Comparison of ENCODE assay signal across 9 cellular contexts in genomic region chr10:80493482-80494021, GRCh38. TPM values are rescaled to one million over a fixed set of nuclear protein-coding genes. Genes with fewer than 3 reads are reported as not detected.
DNase-seq lines count a peak whose midpoint lies in the region; ATAC-seq and TF ChIP-seq lines count a peak whose summit lies in the region.
"Had no signal": no experiment of that assay in that cellular context is flagged by ENCODE, and none has a peak within 500 bp of the region (broad histone marks: within the 10 kb centered on the region; RNA-seq: fewer than 3 reads in every experiment).

No MANE protein-coding gene starts in this region.

- H3F3A ChIP-seq in MM.1S (ENCODE audit: insufficient read depth, low read length): no peaks in the 10 kb centered on the region

- peaks cover 44% of the 10 kb centered on the region for H3K36me3 Mint-ChIP-seq in mesothelial cell of epicardium

- peak; percentile 60 for ATAC-seq in GM18907 (IDR thresholded peaks at IDR 0.05; ENCODE audit: unreplicated experiment)
- ATAC-seq in HG03469 (IDR thresholded peaks at IDR 0.05; ENCODE audit: unreplicated experiment): peak; percentile 30

- no peaks in the 10 kb centered on the region for H3K27me3 ChIP-seq in adipocyte (replicated peaks; ENCODE audit: control insufficient read depth, insufficient read depth, low read length)
- H3K27me3 ChIP-seq in MM.1S (replicated peaks; ENCODE audit: insufficient read depth, low read length): no peaks in the 10 kb centered on the region
- H3K27me3 ChIP-seq: ascending aorta had no signal

- no peak overlapping the region for H3K27ac ChIP-seq in MM.1S (ENCODE audit: low read length)

- peaks cover 11% of the 10 kb centered on the region for H3K9me3 Mint-ChIP-seq in mesothelial cell of epicardium

- H3K9me3 ChIP-seq in adipocyte (ENCODE audit: control insufficient read depth, low read length): no peaks in the 10 kb centered on the region
- H3K9me3 ChIP-seq in MM.1S (replicated peaks; ENCODE audit: insufficient read depth, low read length): no peaks in the 10 kb centered on the region

- H3K4me3 Mint-ChIP-seq in mesothelial cell of epicardium: no peak overlapping the region

- H3K4me2 ChIP-seq in MM.1S (ENCODE audit: low read depth, low read length): no peak overlapping the region

- peak overlapping the region; percentile 6 for H3K27ac Mint-ChIP-seq in mesothelial cell of epicardium

- H4K20me1 ChIP-seq in MM.1S (ENCODE audit: insufficient read depth, low read length): no peaks in the 10 kb centered on the region

- peaks cover 50% of the 10 kb centered on the region for H3K36me3 ChIP-seq in adipocyte (ENCODE audit: control insufficient read depth, insufficient read depth, low read length, severe bottlenecking)
- no peaks in the 10 kb centered on the region; the same call in 1 of the 2 replicates for H3K36me3 ChIP-seq in MM.1S (replicated peaks; ENCODE audit: insufficient read depth, low read length)

- DNase-seq in AG09319 (ENCODE audit: extremely low read depth, low read depth) (peak; percentile 29), adipocyte (ENCODE audit: low read depth) (peak; percentile 81), mesothelial cell of epicardium (ENCODE audit: low spot score in 2 of 2, unreplicated experiment in 2 of 2) (no peak), MM.1S (no peak), cerebellum (ENCODE audit: low spot score) (no peak), kidney glomerular epithelial cell (lab: John Stamatoyannopoulos, UW) (no peak)

- no peaks in the 10 kb centered on the region for H3K9me2 ChIP-seq in MM.1S (replicated peaks; ENCODE audit: insufficient read depth, low read length)

- H3K79me2 ChIP-seq in MM.1S (ENCODE audit: low read length): no peaks in the 10 kb centered on the region

- no peak overlapping the region for H2AFZ ChIP-seq in MM.1S (ENCODE audit: low read length)

- H3K9ac ChIP-seq in adipocyte (ENCODE audit: low read length) (peak overlapping the region; percentile 62), MM.1S (ENCODE audit: low read length) (no peak overlapping the region)

- TF ChIP-seq CTCF in AG09319 (IDR thresholded peaks at IDR 0.05; ENCODE audit: low read depth, low read length): no peak
- TF ChIP-seq CTCF in mesothelial cell of epicardium (IDR thresholded peaks at IDR 0.05; ENCODE audit: unreplicated experiment): no peak
- TF ChIP-seq CTCF in MM.1S (IDR thresholded peaks at IDR 0.05; ENCODE audit: low read length): no peak

- peaks cover 90% of the 10 kb centered on the region for H3K4me1 ChIP-seq in adipocyte (ENCODE audit: control insufficient read depth, insufficient read depth, low read length)
- no peaks in the 10 kb centered on the region for H3K4me1 ChIP-seq in MM.1S (ENCODE audit: low read length)

- H3K27me3 Mint-ChIP-seq in mesothelial cell of epicardium (ENCODE audit: low read depth): no peaks in the 10 kb centered on the region

- H3K4me1 Mint-ChIP-seq in mesothelial cell of epicardium: peaks cover 20% of the 10 kb centered on the region

- H3K4me3 ChIP-seq in adipocyte (ENCODE audit: low read length): peak overlapping the region; percentile 45
- H3K4me3 ChIP-seq in MM.1S (ENCODE audit: low read length): no peak overlapping the region
- H3K4me3 ChIP-seq: ascending aorta had no signal

RNA-seq across cellular contexts. Expression of gene TSPAN14, which starts 39.4 kb away (rescaled TPM):
- total RNA-seq in mesothelial cell of epicardium: 106 to 113 TPM (median 109 TPM) in 3 replicates
- 20.5 TPM for total RNA-seq in cerebellum

RNA-seq across cellular contexts. Expression of gene SH2D4B, which starts 44.1 kb away (rescaled TPM):
- total RNA-seq in mesothelial cell of epicardium: 0.27 to 0.29 TPM (median 0.27 TPM) in 3 replicates
- 0.36 TPM for total RNA-seq in cerebellum
- total RNA-seq: ascending aorta had no signal

Comparison
In these comparisons a context has a peak if more than half of its experiments do, and no peak if none do; other contexts are left out.
1. DNase-seq: peak in AG09319 (single experiment) and adipocyte (single experiment); none in mesothelial cell of epicardium (0 of 2), MM.1S (single experiment), cerebellum (single experiment) and kidney glomerular epithelial cell (single experiment).